In genomic region chr5:14351845-14352712, GRCh38 we compare ENCODE assay signal across 7 cellular contexts.
DNase-seq lines count a peak whose midpoint lies in the region; ATAC-seq and TF ChIP-seq lines count a peak whose summit lies in the region.

No MANE protein-coding gene starts in this region.

- TF ChIP-seq CTCF in ascending aorta (IDR thresholded peaks at IDR 0.05) = peak; percentile 73 to 98 (median 93)

- ATAC-seq in GM18498 (IDR thresholded peaks at IDR 0.05; ENCODE audit: unreplicated experiment) (peak; percentile 84), HG02759 (IDR thresholded peaks at IDR 0.05; ENCODE audit: unreplicated experiment) (peak; percentile 92), T-cell (replicated peaks in 1 of 4) (peak; percentile 82 to 87 (median 84))

- POLR2A ChIA-PET in T-cell (lab: Charles Lee) = no interaction called here

- H3K4me1 ChIP-seq in ascending aorta = peaks cover 0 to 7% of the 10 kb centered on the region in 2 donors

- no peak overlapping the region for H3K27ac ChIP-seq in ascending aorta

- peaks cover 7 to 8% of the 10 kb centered on the region in 2 donors for H3K27me3 Mint-ChIP-seq in T-cell

- DNase-seq in NCI-H128 (lab: John Stamatoyannopoulos, UW; ENCODE audit: unreplicated experiment) (peak; percentile 8), T-cell (peak; percentile 6 to 60 (median 44)), ascending aorta (ENCODE audit: low spot score in 2 of 2) (peak in 1 of 2 donors; percentile 72), hepatic stellate cell (ENCODE audit: low spot score) (peak; percentile 74), smooth muscle cell of the brain vasculature (ENCODE audit: low read depth, low spot score) (peak; percentile 35)

- peaks cover 4% of the 10 kb centered on the region in 2 donors for H3K36me3 ChIP-seq in ascending aorta

- no peak overlapping the region for H3K4me3 Mint-ChIP-seq in T-cell

- CTCF ChIA-PET in T-cell (lab: Charles Lee) = interaction anchor here (0.5 to 2.1 kb wide), 10 partner anchors 12 to 302 kb away, joined by 3 to 39 read pairs (median 6); no protein-coding TSS in a partner anchor

- H3K4me3 ChIP-seq in ascending aorta = no peak overlapping the region

- H3K9me3 Mint-ChIP-seq in T-cell = peaks cover 0 to 7% (median 0%) of the 10 kb centered on the region in 3 donors

- intact Hi-C loops in ascending aorta (cut with DNase I) = loop anchor here (5.0 kb wide), 2 partner anchors 295 to 365 kb away; no protein-coding TSS in a partner anchor

- no peaks in the 10 kb centered on the region for H3K36me3 Mint-ChIP-seq in T-cell

- no peak overlapping the region for H3K27ac Mint-ChIP-seq in T-cell

- H3K4me1 Mint-ChIP-seq in T-cell = no peaks in the 10 kb centered on the region

- no peaks in the 10 kb centered on the region for H3K27me3 ChIP-seq in ascending aorta

- H3K9me3 ChIP-seq in ascending aorta = no peaks in the 10 kb centered on the region
